8 cellular contexts compared by ENCODE assay signal in genomic region chr2:58240595-58240937, GRCh38.
A peak's percentile ranks its signal among the peaks of the same experiment; 100 is the strongest.
DNase-seq lines count a peak whose midpoint lies in the region; ATAC-seq and TF ChIP-seq lines count a peak whose summit lies in the region.

No MANE protein-coding gene starts in this region.

- H3K36me3 ChIP-seq in parathyroid adenoma (ENCODE audit: control insufficient read depth, insufficient read depth, low read length) = no peaks in the 10 kb centered on the region

- DNase-seq in fibroblast of pulmonary artery (ENCODE audit: low read depth) = no peak
- no peak for DNase-seq in cortex of kidney (lab: John Stamatoyannopoulos, UW)
- DNase-seq in NCI-H1048 (lab: John Stamatoyannopoulos, UW) = no peak

- H3K27me3 ChIP-seq in parathyroid adenoma (ENCODE audit: control insufficient read depth, insufficient read depth, low read length) = no peaks in the 10 kb centered on the region

- no peaks in the 10 kb centered on the region for H3K4me1 ChIP-seq in parathyroid adenoma

- H3K79me2 ChIP-seq in parathyroid adenoma = no peaks in the 10 kb centered on the region

- H3K9me3 ChIP-seq in parathyroid adenoma (ENCODE audit: control insufficient read depth, low read length) = no peaks in the 10 kb centered on the region

- ATAC-seq in GM18502 (IDR thresholded peaks at IDR 0.05; ENCODE audit: poor library complexity, unreplicated experiment) = peak; percentile 18
- peak; percentile 3 for ATAC-seq in HG03045 (IDR thresholded peaks at IDR 0.05; ENCODE audit: unreplicated experiment)
- ATAC-seq in SK-N-SH treated with all-trans-retinoic acid at 6 μM for 48 hours = peak; percentile 4; the same call in 1 of the 3 replicates
- no peak for ATAC-seq in HG02884 (IDR thresholded peaks at IDR 0.05; ENCODE audit: unreplicated experiment)

- peak overlapping the region; percentile 99 for H2AFZ ChIP-seq in parathyroid adenoma

- H3K27ac ChIP-seq in parathyroid adenoma = peak overlapping the region; percentile 72

- H3K4me2 ChIP-seq in parathyroid adenoma (ENCODE audit: low read length) = peak overlapping the region; percentile 71

- no peak for TF ChIP-seq CTCF in fibroblast of pulmonary artery (IDR thresholded peaks at IDR 0.05; ENCODE audit: low read length, missing control alignments)
- TF ChIP-seq CTCF in parathyroid adenoma (IDR thresholded peaks at IDR 0.05) = no peak

- H3K9ac ChIP-seq in parathyroid adenoma = peak overlapping the region; percentile 31

- H3K4me3 ChIP-seq in fibroblast of pulmonary artery (replicated peaks; ENCODE audit: low read depth, low read length) = peak overlapping the region; percentile 85
- H3K4me3 ChIP-seq in parathyroid adenoma (ENCODE audit: low read depth, low read length) = peak overlapping the region; percentile 91

TF ChIP-seq in SK-N-SH treated with all-trans-retinoic acid at 6 μM for 48 hours, 23 proteins besides CTCF, POLR2A, EP300 and RAD21:
- TF ChIP-seq POU6F1 (CRISPR knock-in tag; IDR thresholded peaks at IDR 0.05; ENCODE audit: borderline replicate concordance, low read depth) = peak; percentile 73; the same call in 1 of the 2 replicates
- TF ChIP-seq GLIS3 (CRISPR knock-in tag; IDR thresholded peaks at IDR 0.05) = no peak
TF ChIP-seq in SK-N-SH treated with all-trans-retinoic acid at 6 μM for 48 hours: peak in this region for 1.
